In the genomic region with DNA sequence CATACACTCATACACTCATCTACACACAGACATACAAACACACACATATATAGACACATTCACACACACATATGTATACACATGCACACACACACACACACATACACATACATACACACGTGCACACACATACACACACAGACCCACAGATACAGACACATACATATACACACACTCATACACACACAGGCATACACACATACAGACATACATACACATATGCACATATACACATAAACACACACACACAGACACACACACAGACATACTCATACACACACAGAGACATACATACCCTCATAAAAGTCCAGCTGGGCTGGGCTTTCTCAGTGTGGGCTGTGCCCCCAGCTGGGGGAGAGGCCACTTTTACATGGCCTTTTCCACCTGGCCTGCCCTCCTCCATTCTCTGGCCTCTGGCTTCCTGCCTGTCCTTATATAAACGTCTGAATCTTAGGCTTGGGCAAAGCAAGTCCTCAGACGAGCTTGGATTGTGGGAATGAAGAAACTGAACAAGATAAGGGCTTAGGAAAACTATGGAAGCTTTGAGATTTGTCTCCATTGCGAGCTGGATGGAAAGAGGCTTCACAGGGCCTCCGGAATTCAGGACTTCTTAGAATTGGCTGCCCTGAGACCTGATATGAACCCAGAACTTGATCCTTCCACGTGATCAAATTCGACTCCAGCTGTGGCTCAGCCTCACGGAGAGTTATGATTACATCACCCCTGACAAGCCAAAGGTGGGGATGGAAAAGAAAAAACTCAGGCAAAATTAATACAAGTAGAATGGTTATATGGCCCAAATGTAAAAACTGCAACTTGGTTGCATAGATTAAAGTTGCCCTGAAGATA, we compare ENCODE assay signal across 1 cellular context.
TF ChIP-seq lines count a peak whose summit lies in the region.

No MANE protein-coding gene starts in this region.

TF ChIP-seq in HepG2, 621 proteins besides CTCF, POLR2A, EP300 and RAD21 (continued from another document and continues in another):
- TF ChIP-seq, protein P1, sequence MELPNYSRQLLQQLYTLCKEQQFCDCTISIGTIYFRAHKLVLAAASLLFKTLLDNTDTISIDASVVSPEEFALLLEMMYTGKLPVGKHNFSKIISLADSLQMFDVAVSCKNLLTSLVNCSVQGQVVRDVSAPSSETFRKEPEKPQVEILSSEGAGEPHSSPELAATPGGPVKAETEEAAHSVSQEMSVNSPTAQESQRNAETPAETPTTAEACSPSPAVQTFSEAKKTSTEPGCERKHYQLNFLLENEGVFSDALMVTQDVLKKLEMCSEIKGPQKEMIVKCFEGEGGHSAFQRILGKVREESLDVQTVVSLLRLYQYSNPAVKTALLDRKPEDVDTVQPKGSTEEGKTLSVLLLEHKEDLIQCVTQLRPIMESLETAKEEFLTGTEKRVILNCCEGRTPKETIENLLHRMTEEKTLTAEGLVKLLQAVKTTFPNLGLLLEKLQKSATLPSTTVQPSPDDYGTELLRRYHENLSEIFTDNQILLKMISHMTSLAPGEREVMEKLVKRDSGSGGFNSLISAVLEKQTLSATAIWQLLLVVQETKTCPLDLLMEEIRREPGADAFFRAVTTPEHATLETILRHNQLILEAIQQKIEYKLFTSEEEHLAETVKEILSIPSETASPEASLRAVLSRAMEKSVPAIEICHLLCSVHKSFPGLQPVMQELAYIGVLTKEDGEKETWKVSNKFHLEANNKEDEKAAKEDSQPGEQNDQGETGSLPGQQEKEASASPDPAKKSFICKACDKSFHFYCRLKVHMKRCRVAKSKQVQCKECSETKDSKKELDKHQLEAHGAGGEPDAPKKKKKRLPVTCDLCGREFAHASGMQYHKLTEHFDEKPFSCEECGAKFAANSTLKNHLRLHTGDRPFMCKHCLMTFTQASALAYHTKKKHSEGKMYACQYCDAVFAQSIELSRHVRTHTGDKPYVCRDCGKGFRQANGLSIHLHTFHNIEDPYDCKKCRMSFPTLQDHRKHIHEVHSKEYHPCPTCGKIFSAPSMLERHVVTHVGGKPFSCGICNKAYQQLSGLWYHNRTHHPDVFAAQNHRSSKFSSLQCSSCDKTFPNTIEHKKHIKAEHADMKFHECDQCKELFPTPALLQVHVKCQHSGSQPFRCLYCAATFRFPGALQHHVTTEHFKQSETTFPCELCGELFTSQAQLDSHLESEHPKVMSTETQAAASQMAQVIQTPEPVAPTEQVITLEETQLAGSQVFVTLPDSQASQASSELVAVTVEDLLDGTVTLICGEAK (IDR thresholded peaks at IDR 0.05): peak; percentile 45
- TF ChIP-seq, protein P1 (CRISPR knock-in tag; IDR thresholded peaks at IDR 0.05): no peak
- TF ChIP-seq RBM22 (optimal IDR thresholded peaks at IDR 0.05; ENCODE audit: low read length) (peak; percentile 50), EEA1 (CRISPR knock-in tag; IDR thresholded peaks at IDR 0.05; ENCODE audit: borderline replicate concordance) (no peak), ZFP62 (CRISPR knock-in tag; IDR thresholded peaks at IDR 0.05) (no peak), BRD4 (CRISPR knock-in tag; IDR thresholded peaks at IDR 0.05) (peak; percentile 56; the same call in 1 of the 2 replicates), STAT5B (CRISPR knock-in tag; IDR thresholded peaks at IDR 0.05) (no peak), HNF4A (CRISPR knock-in tag; IDR thresholded peaks at IDR 0.05) (peak; percentile 43; the same call in 1 of the 2 replicates), NONO (IDR thresholded peaks at IDR 0.05) (peak; percentile 94; the same call in 1 of the 2 replicates), NONO (CRISPR knock-in tag; conservative IDR thresholded peaks at IDR 0.05) (0 out of 2 replicates have a peak, but pooled peaks have one; percentile 25), MIER2 (CRISPR knock-in tag; IDR thresholded peaks at IDR 0.05) (0 out of 2 replicates have a peak, but pooled peaks have one; percentile 6), CEBPG (CRISPR knock-in tag; IDR thresholded peaks at IDR 0.05) (peak; percentile 87), AHR (CRISPR knock-in tag; IDR thresholded peaks at IDR 0.05) (peak; percentile 40; the same call in 1 of the 2 replicates), POLR2AphosphoS2 (IDR thresholded peaks at IDR 0.05; ENCODE audit: low read depth, low read length) (no peak), KDM5B (CRISPR knock-in tag; IDR thresholded peaks at IDR 0.05; ENCODE audit: borderline replicate concordance) (no peak), ZNF550 (CRISPR knock-in tag; IDR thresholded peaks at IDR 0.05; ENCODE audit: borderline replicate concordance) (peak; percentile 30; the same call in 1 of the 2 replicates), NKX3-1 (CRISPR knock-in tag; IDR thresholded peaks at IDR 0.05) (peak; percentile 64; the same call in 1 of the 2 replicates), ZNF530 (CRISPR knock-in tag; IDR thresholded peaks at IDR 0.05; ENCODE audit: low read depth) (no peak), SUZ12 (IDR thresholded peaks at IDR 0.05; ENCODE audit: low read depth, low read length) (no peak), SPEN (CRISPR knock-in tag; IDR thresholded peaks at IDR 0.05; ENCODE audit: low read depth) (peak; percentile 33; the same call in 1 of the 2 replicates)
- TF ChIP-seq, protein P2, sequence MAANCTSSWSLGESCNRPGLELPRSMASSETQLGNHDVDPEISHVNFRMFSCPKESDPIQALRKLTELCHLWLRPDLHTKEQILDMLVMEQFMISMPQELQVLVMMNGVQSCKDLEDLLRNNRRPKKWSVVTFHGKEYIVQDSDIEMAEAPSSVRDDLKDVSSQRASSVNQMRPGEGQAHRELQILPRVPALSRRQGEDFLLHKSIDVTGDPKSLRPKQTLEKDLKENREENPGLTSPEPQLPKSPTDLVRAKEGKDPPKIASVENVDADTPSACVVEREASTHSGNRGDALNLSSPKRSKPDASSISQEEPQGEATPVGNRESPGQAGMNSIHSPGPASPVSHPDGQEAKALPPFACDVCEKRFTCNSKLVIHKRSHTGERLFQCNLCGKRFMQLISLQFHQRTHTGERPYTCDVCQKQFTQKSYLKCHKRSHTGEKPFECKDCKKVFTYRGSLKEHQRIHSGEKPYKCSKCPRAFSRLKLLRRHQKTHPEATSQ (CRISPR knock-in tag; IDR thresholded peaks at IDR 0.05; ENCODE audit: borderline replicate concordance): 0 out of 2 replicates have a peak, but pooled peaks have one; percentile 85
- TF ChIP-seq, protein P3, sequence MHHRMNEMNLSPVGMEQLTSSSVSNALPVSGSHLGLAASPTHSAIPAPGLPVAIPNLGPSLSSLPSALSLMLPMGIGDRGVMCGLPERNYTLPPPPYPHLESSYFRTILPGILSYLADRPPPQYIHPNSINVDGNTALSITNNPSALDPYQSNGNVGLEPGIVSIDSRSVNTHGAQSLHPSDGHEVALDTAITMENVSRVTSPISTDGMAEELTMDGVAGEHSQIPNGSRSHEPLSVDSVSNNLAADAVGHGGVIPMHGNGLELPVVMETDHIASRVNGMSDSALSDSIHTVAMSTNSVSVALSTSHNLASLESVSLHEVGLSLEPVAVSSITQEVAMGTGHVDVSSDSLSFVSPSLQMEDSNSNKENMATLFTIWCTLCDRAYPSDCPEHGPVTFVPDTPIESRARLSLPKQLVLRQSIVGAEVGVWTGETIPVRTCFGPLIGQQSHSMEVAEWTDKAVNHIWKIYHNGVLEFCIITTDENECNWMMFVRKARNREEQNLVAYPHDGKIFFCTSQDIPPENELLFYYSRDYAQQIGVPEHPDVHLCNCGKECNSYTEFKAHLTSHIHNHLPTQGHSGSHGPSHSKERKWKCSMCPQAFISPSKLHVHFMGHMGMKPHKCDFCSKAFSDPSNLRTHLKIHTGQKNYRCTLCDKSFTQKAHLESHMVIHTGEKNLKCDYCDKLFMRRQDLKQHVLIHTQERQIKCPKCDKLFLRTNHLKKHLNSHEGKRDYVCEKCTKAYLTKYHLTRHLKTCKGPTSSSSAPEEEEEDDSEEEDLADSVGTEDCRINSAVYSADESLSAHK (CRISPR knock-in tag; IDR thresholded peaks at IDR 0.05; ENCODE audit: borderline replicate concordance): no peak
- TF ChIP-seq, protein P4, sequence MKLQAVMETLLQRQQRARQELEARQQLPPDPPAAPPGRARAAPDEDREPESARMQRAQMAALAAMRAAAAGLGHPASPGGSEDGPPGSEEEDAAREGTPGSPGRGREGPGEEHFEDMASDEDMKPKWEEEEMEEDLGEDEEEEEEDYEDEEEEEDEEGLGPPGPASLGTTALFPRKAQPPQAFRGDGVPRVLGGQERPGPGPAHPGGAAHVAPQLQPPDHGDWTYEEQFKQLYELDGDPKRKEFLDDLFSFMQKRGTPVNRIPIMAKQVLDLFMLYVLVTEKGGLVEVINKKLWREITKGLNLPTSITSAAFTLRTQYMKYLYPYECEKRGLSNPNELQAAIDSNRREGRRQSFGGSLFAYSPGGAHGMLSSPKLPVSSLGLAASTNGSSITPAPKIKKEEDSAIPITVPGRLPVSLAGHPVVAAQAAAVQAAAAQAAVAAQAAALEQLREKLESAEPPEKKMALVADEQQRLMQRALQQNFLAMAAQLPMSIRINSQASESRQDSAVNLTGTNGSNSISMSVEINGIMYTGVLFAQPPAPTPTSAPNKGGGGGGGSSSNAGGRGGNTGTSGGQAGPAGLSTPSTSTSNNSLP (IDR thresholded peaks at IDR 0.05; ENCODE audit: low read depth, low read length): peak; percentile 68
- TF ChIP-seq, protein P5, sequence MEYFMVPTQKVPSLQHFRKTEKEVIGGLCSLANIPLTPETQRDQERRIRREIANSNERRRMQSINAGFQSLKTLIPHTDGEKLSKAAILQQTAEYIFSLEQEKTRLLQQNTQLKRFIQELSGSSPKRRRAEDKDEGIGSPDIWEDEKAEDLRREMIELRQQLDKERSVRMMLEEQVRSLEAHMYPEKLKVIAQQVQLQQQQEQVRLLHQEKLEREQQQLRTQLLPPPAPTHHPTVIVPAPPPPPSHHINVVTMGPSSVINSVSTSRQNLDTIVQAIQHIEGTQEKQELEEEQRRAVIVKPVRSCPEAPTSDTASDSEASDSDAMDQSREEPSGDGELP (IDR thresholded peaks at IDR 0.05; ENCODE audit: borderline replicate concordance, low read depth): peak; percentile 80; the same call in 1 of the 2 replicates
- TF ChIP-seq, protein P6, sequence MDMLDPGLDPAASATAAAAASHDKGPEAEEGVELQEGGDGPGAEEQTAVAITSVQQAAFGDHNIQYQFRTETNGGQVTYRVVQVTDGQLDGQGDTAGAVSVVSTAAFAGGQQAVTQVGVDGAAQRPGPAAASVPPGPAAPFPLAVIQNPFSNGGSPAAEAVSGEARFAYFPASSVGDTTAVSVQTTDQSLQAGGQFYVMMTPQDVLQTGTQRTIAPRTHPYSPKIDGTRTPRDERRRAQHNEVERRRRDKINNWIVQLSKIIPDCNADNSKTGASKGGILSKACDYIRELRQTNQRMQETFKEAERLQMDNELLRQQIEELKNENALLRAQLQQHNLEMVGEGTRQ (IDR thresholded peaks at IDR 0.05; ENCODE audit: low read depth, low read length): peak; percentile 71
- TF ChIP-seq, protein P6 (CRISPR knock-in tag; IDR thresholded peaks at IDR 0.05; ENCODE audit: borderline replicate concordance): peak; percentile 77; the same call in 1 of the 2 replicates
- TF ChIP-seq, protein P7, sequence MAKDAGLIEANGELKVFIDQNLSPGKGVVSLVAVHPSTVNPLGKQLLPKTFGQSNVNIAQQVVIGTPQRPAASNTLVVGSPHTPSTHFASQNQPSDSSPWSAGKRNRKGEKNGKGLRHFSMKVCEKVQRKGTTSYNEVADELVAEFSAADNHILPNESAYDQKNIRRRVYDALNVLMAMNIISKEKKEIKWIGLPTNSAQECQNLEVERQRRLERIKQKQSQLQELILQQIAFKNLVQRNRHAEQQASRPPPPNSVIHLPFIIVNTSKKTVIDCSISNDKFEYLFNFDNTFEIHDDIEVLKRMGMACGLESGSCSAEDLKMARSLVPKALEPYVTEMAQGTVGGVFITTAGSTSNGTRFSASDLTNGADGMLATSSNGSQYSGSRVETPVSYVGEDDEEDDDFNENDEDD (CRISPR knock-in tag; IDR thresholded peaks at IDR 0.05; ENCODE audit: borderline replicate concordance): 0 out of 2 replicates have a peak, but pooled peaks have one; percentile 24
- TF ChIP-seq, protein P8, sequence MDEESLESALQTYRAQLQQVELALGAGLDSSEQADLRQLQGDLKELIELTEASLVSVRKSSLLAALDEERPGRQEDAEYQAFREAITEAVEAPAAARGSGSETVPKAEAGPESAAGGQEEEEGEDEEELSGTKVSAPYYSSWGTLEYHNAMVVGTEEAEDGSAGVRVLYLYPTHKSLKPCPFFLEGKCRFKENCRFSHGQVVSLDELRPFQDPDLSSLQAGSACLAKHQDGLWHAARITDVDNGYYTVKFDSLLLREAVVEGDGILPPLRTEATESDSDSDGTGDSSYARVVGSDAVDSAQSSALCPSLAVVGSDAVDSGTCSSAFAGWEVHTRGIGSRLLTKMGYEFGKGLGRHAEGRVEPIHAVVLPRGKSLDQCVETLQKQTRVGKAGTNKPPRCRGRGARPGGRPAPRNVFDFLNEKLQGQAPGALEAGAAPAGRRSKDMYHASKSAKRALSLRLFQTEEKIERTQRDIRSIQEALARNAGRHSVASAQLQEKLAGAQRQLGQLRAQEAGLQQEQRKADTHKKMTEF (CRISPR knock-in tag; IDR thresholded peaks at IDR 0.05): peak; percentile 41; the same call in 1 of the 2 replicates
